Comparison of ENCODE assay signal across 25 cellular contexts in genomic region chr2:99451686-99452085, GRCh38.
"Had no signal": no experiment of that assay in that cellular context is flagged by ENCODE, and none has a peak within 500 bp of the region (broad histone marks: within the 10 kb centered on the region; RNA-seq: fewer than 3 reads in every experiment).

No MANE protein-coding gene starts in this region.

- H3K9me3 Mint-ChIP-seq: naive thymus-derived CD4-positive, alpha-beta T cell; stimulated activated naive CD8-positive, alpha-beta T cell treated with anti-CD3 and anti-CD28 coated beads, Interleukin-15, amount 100 ng/mL, for 72 hours had no signal

- H3K4me3 Mint-ChIP-seq: naive thymus-derived CD4-positive, alpha-beta T cell; stimulated activated naive CD8-positive, alpha-beta T cell treated with anti-CD3 and anti-CD28 coated beads, Interleukin-15, amount 100 ng/mL, for 72 hours had no signal

- H3K27me3 Mint-ChIP-seq: naive thymus-derived CD4-positive, alpha-beta T cell; stimulated activated naive CD8-positive, alpha-beta T cell treated with anti-CD3 and anti-CD28 coated beads, Interleukin-15, amount 100 ng/mL, for 72 hours had no signal

- FAIRE-seq: keratinocyte had no signal

- H3K9ac ChIP-seq: parathyroid adenoma had no signal

- H3K9me3 ChIP-seq: gastrocnemius medialis, neutrophil, prostate gland, right atrium auricular region, suprapubic skin, vagina had no signal

- H3K4me1 ChIP-seq: parathyroid adenoma, prostate gland, suprapubic skin, vagina had no signal

- DNase-seq: cortex of kidney; foreskin fibroblast; gastrocnemius medialis; head of caudate nucleus; mesendoderm; midbrain; naive thymus-derived CD4-positive, alpha-beta T cell; stimulated activated CD4-positive, alpha-beta T cell treated with anti-CD3 and anti-CD28 coated beads, Interleukin-12 subunit alpha, Interleukin-12 subunit beta, amount 100 ng/mL, for 4 hours; stimulated activated CD4-positive, alpha-beta T cell treated with anti-CD3 and anti-CD28 coated beads, Interleukin-1b, Interleukin-23, amount 100 ng/mL, for 48 hours; stimulated activated CD4-positive, alpha-beta T cell treated with anti-CD3 and anti-CD28 coated beads, Interleukin-4, amount 100 ng/mL, for 1 hour; stimulated activated CD8-positive, alpha-beta memory T cell treated with anti-CD3 and anti-CD28 coated beads, Interleukin-4, amount 100 ng/mL, for 48 hours; stimulated activated naive CD4-positive, alpha-beta T cell; stimulated activated naive CD8-positive, alpha-beta T cell treated with anti-CD3 and anti-CD28 coated beads, Interleukin-15, amount 100 ng/mL, for 72 hours; trophoblast cell had no signal

- H3K4me2 ChIP-seq: smooth muscle cell had no signal

- H3K27ac ChIP-seq: gastrocnemius medialis, neutrophil, parathyroid adenoma, prostate gland, right atrium auricular region, suprapubic skin, vagina had no signal

- H3K27me3 ChIP-seq: gastrocnemius medialis, neutrophil, right atrium auricular region, suprapubic skin, vagina had no signal

- H3K27ac Mint-ChIP-seq: stimulated activated naive CD8-positive, alpha-beta T cell treated with anti-CD3 and anti-CD28 coated beads, Interleukin-15, amount 100 ng/mL, for 72 hours had no signal

- H3K4me3 ChIP-seq: gastrocnemius medialis, prostate gland, right atrium auricular region, smooth muscle cell, suprapubic skin, vagina had no signal

- ATAC-seq: esophagus mucosa; gastrocnemius medialis; left lobe of liver; naive thymus-derived CD4-positive, alpha-beta T cell; sciatic nerve; stimulated activated naive CD8-positive, alpha-beta T cell treated with anti-CD3 and anti-CD28 coated beads, Interleukin-15, amount 100 ng/mL, for 72 hours had no signal

- H3K36me3 ChIP-seq: prostate gland had no signal

- H2AFZ ChIP-seq: parathyroid adenoma had no signal
